8 cellular contexts compared by ENCODE assay signal in genomic region chr5:68288756-68289134, GRCh38.
DNase-seq lines count a peak whose midpoint lies in the region; ATAC-seq and TF ChIP-seq lines count a peak whose summit lies in the region.

No MANE protein-coding gene starts in this region.

- H3K4me3 ChIP-seq in ascending aorta, result peak overlapping the region; percentile 63 to 75
- H3K4me3 ChIP-seq in spleen, result peak overlapping the region; percentile 16 to 73 (median 52)

- intact Hi-C loops in ascending aorta (cut with DNase I), result loop anchor here (2.0 to 5.0 kb wide), 3 partner anchors 54 to 144 kb away; no protein-coding TSS in a partner anchor
- intact Hi-C loops in spleen (cut with DNase I; ENCODE audit: low total_unique reads), result loop anchor here (5.0 kb wide), 1 partner anchor 674 kb away; no protein-coding TSS in a partner anchor

- peaks cover 2 to 22% of the 10 kb centered on the region in 2 donors for H3K36me3 ChIP-seq in ascending aorta
- peaks cover 0 to 50% (median 19%) of the 10 kb centered on the region in 6 donors for H3K36me3 ChIP-seq in spleen

- ATAC-seq in GM19035 (IDR thresholded peaks at IDR 0.05; ENCODE audit: unreplicated experiment) (peak; percentile 21), HG03442 (IDR thresholded peaks at IDR 0.05; ENCODE audit: unreplicated experiment) (peak; percentile 5)

- WGBS in spleen, 5 donors, result 18 to 24% (median 22%) methylated on average over 9 of the region's 9 CpGs

- peak overlapping the region; percentile 90 to 91 for H3K27ac ChIP-seq in ascending aorta
- H3K27ac ChIP-seq in spleen, result peak overlapping the region; percentile 81 to 92 (median 89)

- in situ Hi-C loops in ACHN (cut with HindIII; ENCODE audit: low pct_ligation_motif_present, low pct_unique_long_range_greater_than_20kb, low sequenced_read_pairs), result loop anchor here (25.0 kb wide), 1 partner anchor 174 kb away; no protein-coding TSS in a partner anchor

- H3K27me3 ChIP-seq in ascending aorta, result no peaks in the 10 kb centered on the region
- H3K27me3 ChIP-seq in spleen (replicated peaks in 1 of 7), result no peaks in the 10 kb centered on the region

- no peak for TF ChIP-seq CTCF in ascending aorta (IDR thresholded peaks at IDR 0.05)
- TF ChIP-seq CTCF in spleen (IDR thresholded peaks at IDR 0.05 in 8 of 11, conservative IDR thresholded peaks at IDR 0.05 in 3 of 11), result no peak

- TF ChIP-seq POLR2A in spleen (IDR thresholded peaks at IDR 0.05), result no peak

- no peaks in the 10 kb centered on the region for H3K9me3 ChIP-seq in ascending aorta
- H3K9me3 ChIP-seq in spleen, result no peaks in the 10 kb centered on the region

- peaks cover 13 to 49% of the 10 kb centered on the region in 2 donors for H3K4me1 ChIP-seq in ascending aorta
- peaks cover 51 to 100% (median 90%) of the 10 kb centered on the region in 6 donors for H3K4me1 ChIP-seq in spleen

- peak; percentile 14 for DNase-seq in ACHN
- DNase-seq in ascending aorta (ENCODE audit: low spot score in 2 of 2), result no peak
- peak; percentile 23 for DNase-seq in iPS-NIHi11 (ENCODE audit: low spot score)
- DNase-seq in spleen, result no peak
- DNase-seq in GM19240 (ENCODE audit: insufficient read length, low spot score), result no peak
- no peak for DNase-seq in iPS-NIHi7 (ENCODE audit: extremely low spot score)

Comparison
In these comparisons a context has a peak if more than half of its experiments do, and no peak if none do; other contexts are left out.
1. DNase-seq: peak in ACHN (single experiment) and iPS-NIHi11 (single experiment); none in ascending aorta (0 of 2), spleen (single experiment), GM19240 (single experiment) and iPS-NIHi7 (single experiment).